In genomic region chr4:26131711-26132110, GRCh38 we compare ENCODE assay signal across 9 cellular contexts.
DNase-seq lines count a peak whose midpoint lies in the region; ATAC-seq, FAIRE-seq and TF ChIP-seq lines count a peak whose summit lies in the region.
"Had no signal": no experiment of that assay in that cellular context is flagged by ENCODE, and none has a peak within 500 bp of the region (broad histone marks: within the 10 kb centered on the region; RNA-seq: fewer than 3 reads in every experiment).

No MANE protein-coding gene starts in this region.

- no peak for TF ChIP-seq CTCF in GM20000 (IDR thresholded peaks at IDR 0.05; ENCODE audit: extremely low read depth, missing control alignments)

- peak; percentile 69 for FAIRE-seq in GM12892 (lab: Jason Lieb, UNC)

- DNase-seq in GM12892 (ENCODE audit: insufficient read length) (no peak), GM20000 (ENCODE audit: low spot score) (peak; percentile 26), hypothalamus (lab: John Stamatoyannopoulos, UW) (no peak), LoVo (ENCODE audit: low spot score) (no peak), NCI-H146 (lab: John Stamatoyannopoulos, UW) (no peak)
- DNase-seq in activated naive CD8-positive, alpha-beta T cell treated with anti-CD3 and anti-CD28 coated beads, Interleukin-2, amount 10 ng/mL, durations not matched to agents 7 days and 5 days: no peak
- DNase-seq in stimulated activated CD4-positive, alpha-beta T cell treated with anti-CD3 and anti-CD28 coated beads, Interleukin-2, amount 100 ng/mL, for 48 hours: no peak
- DNase-seq: NCI-H1694 treated with DMSO at 0.1 percent for 48 hours had no signal

- no peak for TF ChIP-seq POLR2A in GM12892 (IDR thresholded peaks at IDR 0.05; ENCODE audit: low read depth, low read length)

- peaks cover 20% of the 10 kb centered on the region for H3K36me3 Mint-ChIP-seq in activated naive CD8-positive, alpha-beta T cell treated with anti-CD3 and anti-CD28 coated beads, Interleukin-2, amount 10 ng/mL, durations not matched to agents 7 days and 5 days

- peaks cover 3% of the 10 kb centered on the region for H3K27me3 Mint-ChIP-seq in activated naive CD8-positive, alpha-beta T cell treated with anti-CD3 and anti-CD28 coated beads, Interleukin-2, amount 10 ng/mL, durations not matched to agents 7 days and 5 days

- no peak overlapping the region for H3K4me3 Mint-ChIP-seq in activated naive CD8-positive, alpha-beta T cell treated with anti-CD3 and anti-CD28 coated beads, Interleukin-2, amount 10 ng/mL, durations not matched to agents 7 days and 5 days

- no peak overlapping the region for H3K27ac Mint-ChIP-seq in activated naive CD8-positive, alpha-beta T cell treated with anti-CD3 and anti-CD28 coated beads, Interleukin-2, amount 10 ng/mL, durations not matched to agents 7 days and 5 days

- peaks cover 33% of the 10 kb centered on the region for H3K4me1 Mint-ChIP-seq in activated naive CD8-positive, alpha-beta T cell treated with anti-CD3 and anti-CD28 coated beads, Interleukin-2, amount 10 ng/mL, durations not matched to agents 7 days and 5 days

- POLR2A ChIA-PET in activated naive CD8-positive, alpha-beta T cell treated with anti-CD3 and anti-CD28 coated beads, Interleukin-2, amount 10 ng/mL, durations not matched to agents 7 days and 5 days (lab: Charles Lee): no interaction called here

- peaks cover 36% of the 10 kb centered on the region for H3K9me3 Mint-ChIP-seq in activated naive CD8-positive, alpha-beta T cell treated with anti-CD3 and anti-CD28 coated beads, Interleukin-2, amount 10 ng/mL, durations not matched to agents 7 days and 5 days

- peak; percentile 36 for ATAC-seq in HG03354 (IDR thresholded peaks at IDR 0.05; ENCODE audit: poor library complexity, severe bottlenecking, unreplicated experiment)
- peak; percentile 49 for ATAC-seq in activated naive CD8-positive, alpha-beta T cell treated with anti-CD3 and anti-CD28 coated beads, Interleukin-2, amount 10 ng/mL, durations not matched to agents 7 days and 5 days (ENCODE audit: low read depth)
